In genomic region chr1:18475234-18475633, GRCh38 we compare ENCODE assay signal across 35 cellular contexts. TPM values are rescaled to one million over a fixed set of nuclear protein-coding genes. Genes with fewer than 3 reads are reported as not detected.
"Had no signal": no experiment of that assay in that cellular context is flagged by ENCODE, and none has a peak within 500 bp of the region (broad histone marks: within the 10 kb centered on the region; RNA-seq: fewer than 3 reads in every experiment).

No MANE protein-coding gene starts in this region.

- H3K27me3 ChIP-seq: ascending aorta, cardiac muscle cell had no signal

- H3K36me3 ChIP-seq: ascending aorta, cardiac muscle cell had no signal

- H3K4me3 ChIP-seq: ascending aorta, cardiac muscle cell had no signal

- H3K4me1 ChIP-seq: ascending aorta had no signal

- H3K4me1 Mint-ChIP-seq: activated CD4-positive, alpha-beta T cell treated with anti-CD3 and anti-CD28 coated beads for 36 hours; activated CD4-positive, alpha-beta T cell treated with anti-CD3 and anti-CD28 coated beads, Interleukin-2, amount 10 ng/mL, durations not matched to agents 7 days and 5 days had no signal

- ATAC-seq: activated CD4-positive, alpha-beta T cell treated with anti-CD3 and anti-CD28 coated beads for 36 hours; activated CD4-positive, CD25-positive, alpha-beta regulatory T cell treated with anti-CD3 and anti-CD28 coated beads, Interleukin-2, amount 50 U/mL, for 24 hours; activated CD8-positive, alpha-beta memory T cell treated with anti-CD3 and anti-CD28 coated beads, Interleukin-2, amount 10 ng/mL, durations not matched to agents 7 days and 5 days; activated CD8-positive, alpha-beta T cell treated with anti-CD3 and anti-CD28 coated beads, Interleukin-2, amount 10 ng/mL, durations not matched to agents 7 days and 5 days; activated naive CD8-positive, alpha-beta T cell treated with anti-CD3 and anti-CD28 coated beads, Interleukin-2, amount 50 U/mL, for 24 hours had no signal

- DNase-seq: activated CD4-positive, alpha-beta memory T cell treated with anti-CD3 and anti-CD28 coated beads, Interleukin-2, amount 10 ng/mL, durations not matched to agents 7 days and 5 days; activated CD4-positive, alpha-beta T cell treated with anti-CD3 and anti-CD28 coated beads for 1 hour; activated CD4-positive, alpha-beta T cell treated with anti-CD3 and anti-CD28 coated beads for 36 hours; activated CD4-positive, alpha-beta T cell treated with anti-CD3 and anti-CD28 coated beads for 48 hours; activated CD4-positive, alpha-beta T cell treated with anti-CD3 and anti-CD28 coated beads, Interleukin-2, amount 10 ng/mL, durations not matched to agents 7 days and 5 days; activated CD4-positive, alpha-beta T cell treated with anti-CD3 and anti-CD28 coated beads, Interleukin-2, amount 50 U/mL, for 48 hours; activated CD4-positive, CD25-positive, alpha-beta regulatory T cell; activated CD8-positive, alpha-beta memory T cell treated with anti-CD3 and anti-CD28 coated beads for 24 hours; activated CD8-positive, alpha-beta memory T cell treated with anti-CD3 and anti-CD28 coated beads, Interleukin-2, amount 10 ng/mL, durations not matched to agents 7 days and 5 days; activated CD8-positive, alpha-beta memory T cell treated with anti-CD3 and anti-CD28 coated beads, Interleukin-2, amount 50 U/mL, for 48 hours; activated CD8-positive, alpha-beta T cell treated with anti-CD3 and anti-CD28 coated beads, Interleukin-2, amount 10 ng/mL, durations not matched to agents 7 days and 5 days; activated effector memory CD4-positive, alpha-beta T cell treated with Interleukin-2 at 50 U/mL for 16 hours; activated gamma-delta T cell; activated naive CD4-positive, alpha-beta T cell treated with anti-CD3 and anti-CD28 coated beads, Interleukin-2, amount 10 ng/mL, durations not matched to agents 7 days and 5 days; activated naive CD4-positive, alpha-beta T cell treated with Interleukin-2 at 50 U/mL for 16 hours; activated naive CD8-positive, alpha-beta T cell treated with anti-CD3 and anti-CD28 coated beads, Interleukin-2, amount 10 ng/mL, durations not matched to agents 7 days and 5 days; activated naive CD8-positive, alpha-beta T cell treated with anti-CD3 and anti-CD28 coated beads, Interleukin-2, amount 50 U/mL, for 24 hours; activated T-cell treated with anti-CD3 and anti-CD28 coated beads, Interleukin-2, amount 50 U/mL, for 24 hours; activated T-cell treated with anti-CD3 and anti-CD28 coated beads, Interleukin-2, amount 50 U/mL, for 48 hours; anterior cingulate cortex; cerebellar nuclear complex; T-helper 1 cell; T-helper 2 cell; T-helper 9 cell had no signal

- H3K27ac Mint-ChIP-seq: activated CD4-positive, alpha-beta memory T cell treated with anti-CD3 and anti-CD28 coated beads, Interleukin-2, amount 10 ng/mL, durations not matched to agents 7 days and 5 days; activated CD4-positive, alpha-beta T cell treated with anti-CD3 and anti-CD28 coated beads for 36 hours; activated CD4-positive, alpha-beta T cell treated with anti-CD3 and anti-CD28 coated beads, Interleukin-2, amount 10 ng/mL, durations not matched to agents 7 days and 5 days; activated CD8-positive, alpha-beta memory T cell treated with anti-CD3 and anti-CD28 coated beads, Interleukin-2, amount 10 ng/mL, durations not matched to agents 7 days and 5 days; activated CD8-positive, alpha-beta T cell treated with anti-CD3 and anti-CD28 coated beads, Interleukin-2, amount 10 ng/mL, durations not matched to agents 7 days and 5 days; activated naive CD4-positive, alpha-beta T cell treated with anti-CD3 and anti-CD28 coated beads, Interleukin-2, amount 10 ng/mL, durations not matched to agents 7 days and 5 days; activated naive CD4-positive, alpha-beta T cell treated with anti-CD3 and anti-CD28 coated beads, Interleukin-2, amount 50 U/mL, for 24 hours; activated naive CD8-positive, alpha-beta T cell; activated naive CD8-positive, alpha-beta T cell treated with anti-CD3 and anti-CD28 coated beads, Interleukin-2, amount 10 ng/mL, durations not matched to agents 7 days and 5 days; activated naive CD8-positive, alpha-beta T cell treated with anti-CD3 and anti-CD28 coated beads, Interleukin-2, amount 50 U/mL, for 24 hours; activated T-cell treated with anti-CD3 and anti-CD28 coated beads, Interleukin-2, amount 50 U/mL, for 24 hours; activated T-helper 2 cell treated with anti-CD3 and anti-CD28 coated beads, Interferon-gamma antibody, Interleukin-2, Interleukin-4, amounts not matched to agents 10 μg/mL and 5 μg/mL and 100 μg/mL, durations not matched to agents 14 hours and 24 hours and 36 hours; T-helper 1 cell treated with Interleukin-12 subunit alpha and Interleukin-12 subunit beta and Interleukin-4 antibody, amounts not matched to agents 30 μg/mL and 1 μg/mL, for 36 hours; T-helper 2 cell treated with Interferon-gamma antibody and Interleukin-4, amounts not matched to agents 5 μg/mL and 100 μg/mL, for 36 hours had no signal

- H3K27ac ChIP-seq: ascending aorta, cardiac muscle cell, VCaP had no signal

- H3K36me3 Mint-ChIP-seq: activated CD8-positive, alpha-beta memory T cell treated with anti-CD3 and anti-CD28 coated beads, Interleukin-2, amount 10 ng/mL, durations not matched to agents 7 days and 5 days; activated naive CD4-positive, alpha-beta T cell treated with anti-CD3 and anti-CD28 coated beads, Interleukin-2, amount 10 ng/mL, durations not matched to agents 7 days and 5 days; activated naive CD4-positive, alpha-beta T cell treated with anti-CD3 and anti-CD28 coated beads, Interleukin-2, amount 50 U/mL, for 24 hours; activated naive CD8-positive, alpha-beta T cell; activated naive CD8-positive, alpha-beta T cell treated with anti-CD3 and anti-CD28 coated beads, Interleukin-2, amount 10 ng/mL, durations not matched to agents 7 days and 5 days; brain had no signal

- H3K4me3 Mint-ChIP-seq: activated CD4-positive, alpha-beta memory T cell treated with anti-CD3 and anti-CD28 coated beads, Interleukin-2, amount 10 ng/mL, durations not matched to agents 7 days and 5 days; activated CD4-positive, alpha-beta T cell treated with anti-CD3 and anti-CD28 coated beads for 36 hours; activated CD4-positive, alpha-beta T cell treated with anti-CD3 and anti-CD28 coated beads, Interleukin-2, amount 10 ng/mL, durations not matched to agents 7 days and 5 days; activated CD8-positive, alpha-beta memory T cell treated with anti-CD3 and anti-CD28 coated beads, Interleukin-2, amount 10 ng/mL, durations not matched to agents 7 days and 5 days; activated CD8-positive, alpha-beta T cell treated with anti-CD3 and anti-CD28 coated beads, Interleukin-2, amount 10 ng/mL, durations not matched to agents 7 days and 5 days; activated naive CD4-positive, alpha-beta T cell treated with anti-CD3 and anti-CD28 coated beads, Interleukin-2, amount 10 ng/mL, durations not matched to agents 7 days and 5 days; activated naive CD4-positive, alpha-beta T cell treated with anti-CD3 and anti-CD28 coated beads, Interleukin-2, amount 50 U/mL, for 24 hours; activated naive CD8-positive, alpha-beta T cell; activated naive CD8-positive, alpha-beta T cell treated with anti-CD3 and anti-CD28 coated beads, Interleukin-2, amount 10 ng/mL, durations not matched to agents 7 days and 5 days; activated naive CD8-positive, alpha-beta T cell treated with anti-CD3 and anti-CD28 coated beads, Interleukin-2, amount 50 U/mL, for 24 hours; activated T-cell treated with anti-CD3 and anti-CD28 coated beads, Interleukin-2, amount 50 U/mL, for 24 hours; brain; central memory CD8-positive, alpha-beta T cell; T-helper 1 cell treated with Interleukin-12 subunit alpha and Interleukin-12 subunit beta and Interleukin-4 antibody, amounts not matched to agents 30 μg/mL and 1 μg/mL, for 36 hours; T-helper 2 cell treated with Interferon-gamma antibody and Interleukin-4, amounts not matched to agents 5 μg/mL and 100 μg/mL, for 36 hours had no signal

- H3K27me3 Mint-ChIP-seq: activated CD4-positive, alpha-beta T cell treated with anti-CD3 and anti-CD28 coated beads, Interleukin-2, amount 10 ng/mL, durations not matched to agents 7 days and 5 days; activated CD8-positive, alpha-beta memory T cell treated with anti-CD3 and anti-CD28 coated beads, Interleukin-2, amount 10 ng/mL, durations not matched to agents 7 days and 5 days; activated naive CD4-positive, alpha-beta T cell treated with anti-CD3 and anti-CD28 coated beads, Interleukin-2, amount 50 U/mL, for 24 hours had no signal

- H3K9me3 ChIP-seq: ascending aorta had no signal

- H3K9me3 Mint-ChIP-seq: activated CD4-positive, alpha-beta memory T cell treated with anti-CD3 and anti-CD28 coated beads, Interleukin-2, amount 10 ng/mL, durations not matched to agents 7 days and 5 days; activated CD4-positive, alpha-beta T cell treated with anti-CD3 and anti-CD28 coated beads, Interleukin-2, amount 10 ng/mL, durations not matched to agents 7 days and 5 days; activated naive CD4-positive, alpha-beta T cell treated with anti-CD3 and anti-CD28 coated beads, Interleukin-2, amount 10 ng/mL, durations not matched to agents 7 days and 5 days; activated naive CD4-positive, alpha-beta T cell treated with anti-CD3 and anti-CD28 coated beads, Interleukin-2, amount 50 U/mL, for 24 hours; activated naive CD8-positive, alpha-beta T cell treated with anti-CD3 and anti-CD28 coated beads, Interleukin-2, amount 10 ng/mL, durations not matched to agents 7 days and 5 days; activated naive CD8-positive, alpha-beta T cell treated with anti-CD3 and anti-CD28 coated beads, Interleukin-2, amount 50 U/mL, for 24 hours; activated T-cell treated with anti-CD3 and anti-CD28 coated beads, Interleukin-2, amount 50 U/mL, for 24 hours; activated T-helper 2 cell treated with anti-CD3 and anti-CD28 coated beads, Interferon-gamma antibody, Interleukin-2, Interleukin-4, amounts not matched to agents 10 μg/mL and 5 μg/mL and 100 μg/mL, durations not matched to agents 14 hours and 24 hours and 36 hours; central memory CD8-positive, alpha-beta T cell; T-helper 1 cell treated with Interleukin-12 subunit alpha and Interleukin-12 subunit beta and Interleukin-4 antibody, amounts not matched to agents 30 μg/mL and 1 μg/mL, for 36 hours; T-helper 2 cell treated with Interferon-gamma antibody and Interleukin-4, amounts not matched to agents 5 μg/mL and 100 μg/mL, for 36 hours had no signal

RNA-seq across cellular contexts. Expression of gene KLHDC7A, which starts 5.5 kb away (rescaled TPM):
- total RNA-seq: activated CD4-positive, alpha-beta memory T cell treated with anti-CD3 and anti-CD28 coated beads, Interleukin-2, amount 10 ng/mL, durations not matched to agents 7 days and 5 days; activated CD4-positive, alpha-beta T cell treated with anti-CD3 and anti-CD28 coated beads for 36 hours; activated CD4-positive, alpha-beta T cell treated with anti-CD3 and anti-CD28 coated beads, Interleukin-2, amount 10 ng/mL, durations not matched to agents 7 days and 5 days; activated CD8-positive, alpha-beta memory T cell treated with anti-CD3 and anti-CD28 coated beads, Interleukin-2, amount 10 ng/mL, durations not matched to agents 7 days and 5 days; activated CD8-positive, alpha-beta T cell treated with anti-CD3 and anti-CD28 coated beads, Interleukin-2, amount 10 ng/mL, durations not matched to agents 7 days and 5 days; activated naive CD8-positive, alpha-beta T cell treated with anti-CD3 and anti-CD28 coated beads, Interleukin-2, amount 10 ng/mL, durations not matched to agents 7 days and 5 days; activated T-helper 2 cell treated with anti-CD3 and anti-CD28 coated beads, Interferon-gamma antibody, Interleukin-2, Interleukin-4, amounts not matched to agents 10 μg/mL and 5 μg/mL and 100 μg/mL, durations not matched to agents 14 hours and 24 hours and 36 hours; ascending aorta; cardiac muscle cell had no signal
